Comparison of ENCODE assay signal across 8 cellular contexts in the genomic region with DNA sequence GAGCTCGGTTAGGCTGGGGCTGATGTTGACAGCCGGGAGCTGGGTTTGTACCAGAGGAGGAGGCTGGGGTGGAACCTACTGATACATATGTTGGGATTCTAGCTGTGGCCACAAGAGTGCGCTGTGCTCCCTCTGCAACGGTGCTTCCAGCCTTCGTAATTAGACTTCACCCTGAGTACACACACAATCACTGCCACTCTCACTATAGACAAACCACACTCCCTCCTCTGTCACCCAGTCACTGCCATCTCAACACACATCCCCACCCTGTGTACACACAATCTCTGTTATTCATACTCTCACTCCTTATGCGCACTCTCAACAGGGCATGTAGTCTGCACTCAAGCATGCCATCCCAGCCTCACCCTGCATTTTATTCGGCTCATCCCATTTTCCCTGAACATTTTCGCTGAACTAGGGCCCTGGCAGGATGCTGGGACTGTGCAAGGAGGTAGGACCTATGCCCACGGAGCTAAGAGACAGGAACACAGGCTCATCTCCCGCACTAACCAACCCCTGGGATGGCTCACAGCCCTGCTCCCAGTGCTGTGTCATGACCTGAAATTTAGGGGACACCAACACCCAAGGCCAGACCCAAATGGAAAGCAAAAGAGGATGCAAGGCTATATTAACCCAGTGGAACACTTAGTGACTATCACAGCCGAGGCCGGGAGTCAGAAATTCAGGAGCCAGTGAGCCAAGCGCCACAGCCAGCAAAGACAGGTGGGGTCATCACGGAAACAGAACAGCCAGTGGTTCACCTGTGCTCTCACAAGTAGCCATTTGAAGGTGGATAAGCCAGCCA. TPM values are rescaled to one million over a fixed set of nuclear protein-coding genes. Genes with fewer than 3 reads are reported as not detected.
DNase-seq lines count a peak whose midpoint lies in the region; ATAC-seq and TF ChIP-seq lines count a peak whose summit lies in the region.

No MANE protein-coding gene starts in this region.

- H3K4me3 ChIP-seq in CD8-positive, alpha-beta memory T cell (ENCODE audit: low read length), result no peak overlapping the region
- H3K4me3 ChIP-seq in coronary artery (no peak overlapping the region), lower leg skin (ENCODE audit: low read depth, poor library complexity, severe bottlenecking) (no peak overlapping the region)

- peaks cover 0 to 2% (median 0%) of the 10 kb centered on the region in 3 donors for H3K36me3 Mint-ChIP-seq in CD8-positive, alpha-beta memory T cell

- peak; percentile 27 to 62 (median 38) for DNase-seq in CD8-positive, alpha-beta memory T cell
- peak; percentile 21 to 68 for DNase-seq in NCI-H524 (lab: John Stamatoyannopoulos, UW)
- peak; percentile 77 for DNase-seq in activated CD4-positive, alpha-beta T cell treated with anti-CD3 and anti-CD28 coated beads for 48 hours
- no peak for DNase-seq in coronary artery (ENCODE audit: low spot score)
- DNase-seq in lower leg skin (ENCODE audit: low spot score in 2 of 2), result peak; percentile 75 to 89
- DNase-seq in stimulated activated CD4-positive, alpha-beta T cell treated with anti-CD3 and anti-CD28 coated beads, TNF-alpha, amount 100 ng/mL, for 1 hour (ENCODE audit: low read depth in 3 of 3, low spot score in 1 of 3), result peak in 2 of 3 donors; percentile 26 to 43

- no peak overlapping the region for H3K27ac ChIP-seq in CD8-positive, alpha-beta memory T cell (ENCODE audit: low read depth, low read length)
- peak overlapping the region in 1 of 2 donors; percentile 79 for H3K27ac ChIP-seq in coronary artery

- intact Hi-C loops in lower leg skin (cut with DNase I; ENCODE audit: low total_unique reads), result loop anchor here (5.0 kb wide), 1 partner anchor 61 kb away; no protein-coding TSS in a partner anchor

- no peak for TF ChIP-seq POLR2A in lower leg skin (IDR thresholded peaks at IDR 0.05)

- peak; percentile 86 for TF ChIP-seq CTCF in coronary artery (IDR thresholded peaks at IDR 0.05)
- TF ChIP-seq CTCF in lower leg skin (IDR thresholded peaks at IDR 0.05), result peak in 1 of 3 donors; percentile 69

- H3K27me3 ChIP-seq in CD8-positive, alpha-beta memory T cell (ENCODE audit: insufficient read depth, low read length, poor library complexity, severe bottlenecking), result peaks cover 18% of the 10 kb centered on the region

- H3K4me1 ChIP-seq in CD8-positive, alpha-beta memory T cell (ENCODE audit: insufficient read depth, low read length), result no peaks in the 10 kb centered on the region

- H3K4me3 Mint-ChIP-seq in CD8-positive, alpha-beta memory T cell, result no peak overlapping the region

- CTCF ChIA-PET in CD8-positive, alpha-beta memory T cell (lab: Charles Lee), result interaction anchor here (0.9 to 1.4 kb wide), 2 partner anchors 66 to 79 kb away, joined by 3 to 5 read pairs; no protein-coding TSS in a partner anchor

- H3K36me3 ChIP-seq in CD8-positive, alpha-beta memory T cell (ENCODE audit: insufficient read depth, low read length), result no peaks in the 10 kb centered on the region

- no peak overlapping the region for H3K27ac Mint-ChIP-seq in CD8-positive, alpha-beta memory T cell

- POLR2A ChIA-PET in CD8-positive, alpha-beta memory T cell (lab: Charles Lee), result no interaction called here

- ATAC-seq in HG02678 (IDR thresholded peaks at IDR 0.05; ENCODE audit: unreplicated experiment) (peak; percentile 51), GM21367 (IDR thresholded peaks at IDR 0.05; ENCODE audit: unreplicated experiment) (no peak)

- no peaks in the 10 kb centered on the region for H3K9me3 Mint-ChIP-seq in CD8-positive, alpha-beta memory T cell

- WGBS in lower leg skin, 2 donors, result 48 to 49% methylated on average over 14 of the region's 14 CpGs

- H3K27me3 Mint-ChIP-seq in CD8-positive, alpha-beta memory T cell, result peaks cover 39 to 53% of the 10 kb centered on the region in 2 donors

- no peaks in the 10 kb centered on the region for H3K9me3 ChIP-seq in CD8-positive, alpha-beta memory T cell (ENCODE audit: low read length)

- H3K4me1 Mint-ChIP-seq in CD8-positive, alpha-beta memory T cell, result peaks cover 3 to 8% (median 4%) of the 10 kb centered on the region in 3 donors

RNA-seq across cellular contexts. Expression of a gene that starts 5.7 kb away (rescaled TPM):
- total RNA-seq in CD8-positive, alpha-beta memory T cell, result not detected
- polyA plus RNA-seq in CD8-positive, alpha-beta memory T cell, result not detected
- total RNA-seq in lower leg skin, result 100 to 1,000 TPM; 204 to 314 (median 239) TPM

RNA-seq across cellular contexts. Expression of a gene that starts 6.1 kb away (rescaled TPM):
- total RNA-seq in CD8-positive, alpha-beta memory T cell, result not detected
- polyA plus RNA-seq in CD8-positive, alpha-beta memory T cell, result not detected
- total RNA-seq in lower leg skin, result 10 to 100 TPM in 3 of 4 donors, 1 to 10 TPM in 1; 2.9 to 30.8 (median 12.8) TPM

RNA-seq across cellular contexts. Expression of a gene that starts 27.2 kb away (rescaled TPM):
- not detected for total RNA-seq in CD8-positive, alpha-beta memory T cell
- not detected for polyA plus RNA-seq in CD8-positive, alpha-beta memory T cell
- 100 to 1,000 TPM in 1 of 4 donors, 10 to 100 TPM in 3; 44.2 to 146 (median 55.8) TPM for total RNA-seq in lower leg skin

RNA-seq across cellular contexts. Expression of a gene that starts 31.9 kb away (rescaled TPM):
- total RNA-seq in CD8-positive, alpha-beta memory T cell, result not detected
- not detected for polyA plus RNA-seq in CD8-positive, alpha-beta memory T cell
- total RNA-seq in lower leg skin, result 100 to 1,000 TPM; 105 to 156 (median 134) TPM

Comparison
In these comparisons a context has a peak if more than half of its experiments do, and no peak if none do; other contexts are left out.
1. RNA of a gene that starts 5.7 kb away (total RNA-seq): 204 to 314 TPM in lower leg skin; not detected in CD8-positive, alpha-beta memory T cell; every median in the first group is over 100 times any median in the second.
2. RNA of a gene that starts 27.2 kb away (total RNA-seq): 44.2 to 146 TPM in lower leg skin; not detected in CD8-positive, alpha-beta memory T cell; every median in the first group is over 10 times any median in the second.